31 cellular contexts compared by ENCODE assay signal in the genomic region with DNA sequence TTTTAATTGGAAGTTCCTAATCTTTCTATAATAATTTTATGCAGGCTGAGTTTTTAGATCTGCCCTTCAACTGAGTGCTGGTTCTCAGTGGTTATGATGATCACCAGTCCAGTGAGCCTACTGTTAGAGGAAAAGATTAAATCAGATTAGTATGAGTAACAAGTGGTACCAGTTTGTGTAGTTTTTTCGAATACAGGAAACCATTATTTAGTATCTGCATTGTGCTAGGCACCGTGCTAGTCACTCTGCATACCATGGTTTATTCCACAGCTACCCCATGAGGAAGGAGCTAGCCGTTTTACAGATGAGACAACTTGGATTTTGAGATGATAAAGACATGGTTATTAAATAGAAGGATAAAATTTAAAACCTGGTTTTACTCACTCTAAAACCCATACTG. TPM values are rescaled to one million over a fixed set of nuclear protein-coding genes. Genes with fewer than 3 reads are reported as not detected.
DNase-seq lines count a peak whose midpoint lies in the region; ATAC-seq lines count a peak whose summit lies in the region.
"Had no signal": no experiment of that assay in that cellular context is flagged by ENCODE, and none has a peak within 500 bp of the region (broad histone marks: within the 10 kb centered on the region; RNA-seq: fewer than 3 reads in every experiment).

No MANE protein-coding gene starts in this region.

- H3K4me1 Mint-ChIP-seq in activated CD8-positive, alpha-beta memory T cell treated with anti-CD3 and anti-CD28 coated beads, Interleukin-2, amount 10 ng/mL, durations not matched to agents 7 days and 5 days, result peaks cover 46% of the 10 kb centered on the region
- peaks cover 28% of the 10 kb centered on the region for H3K4me1 Mint-ChIP-seq in T-helper 17 cell

- no peaks in the 10 kb centered on the region for H3K9me3 Mint-ChIP-seq in activated CD8-positive, alpha-beta memory T cell treated with anti-CD3 and anti-CD28 coated beads, Interleukin-2, amount 10 ng/mL, durations not matched to agents 7 days and 5 days (ENCODE audit: low read depth)
- H3K9me3 Mint-ChIP-seq: CD4-positive, alpha-beta memory T cell; CD4-positive, alpha-beta T cell; CD4-positive, CD25-positive, alpha-beta regulatory T cell; CD8-positive, alpha-beta memory T cell; CD8-positive, alpha-beta T cell had no signal

- peaks cover 39% of the 10 kb centered on the region for H3K36me3 Mint-ChIP-seq in activated CD8-positive, alpha-beta memory T cell treated with anti-CD3 and anti-CD28 coated beads, Interleukin-2, amount 10 ng/mL, durations not matched to agents 7 days and 5 days
- H3K36me3 Mint-ChIP-seq in T-helper 17 cell (ENCODE audit: low read depth), result peaks cover 5% of the 10 kb centered on the region

- ATAC-seq in activated CD8-positive, alpha-beta memory T cell treated with anti-CD3 and anti-CD28 coated beads, Interleukin-2, amount 10 ng/mL, durations not matched to agents 7 days and 5 days, result peak; percentile 30
- ATAC-seq in T-helper 17 cell (no peak), esophagus mucosa (peak; percentile 80)
- ATAC-seq: A549; CD8-positive, alpha-beta T cell had no signal

- CTCF ChIA-PET in activated CD8-positive, alpha-beta memory T cell treated with anti-CD3 and anti-CD28 coated beads, Interleukin-2, amount 10 ng/mL, durations not matched to agents 7 days and 5 days (lab: Charles Lee), result interaction anchor here (4.3 kb wide), 1 partner anchor 10 kb away, joined by 18 read pairs; no protein-coding TSS in a partner anchor

- DNase-seq in activated CD8-positive, alpha-beta memory T cell treated with anti-CD3 and anti-CD28 coated beads, Interleukin-2, amount 10 ng/mL, durations not matched to agents 7 days and 5 days, result no peak
- no peak for DNase-seq in activated CD8-positive, alpha-beta memory T cell treated with anti-CD3 and anti-CD28 coated beads, Interleukin-2, amount 50 U/mL, for 48 hours
- DNase-seq in T-helper 17 cell (no peak), cerebellum (ENCODE audit: low spot score) (no peak), amygdala (lab: John Stamatoyannopoulos, UW) (no peak)
- DNase-seq: 8988T; ACHN; BE2C; C1 segment of cervical spinal cord; Caco-2; Calu3; CD4-positive, alpha-beta memory T cell; CD4-positive, alpha-beta T cell; CD4-positive, CD25-positive, alpha-beta regulatory T cell; CD8-positive, alpha-beta memory T cell; CD8-positive, alpha-beta T cell; COR-L47; DMS 273 treated with DMSO at 0.1 percent for 48 hours; DMS153; DMS53; DMS79; DMS79 treated with DMSO at 0.1 percent for 48 hours; DND-41; EL had no signal

- H3K4me3 Mint-ChIP-seq in activated CD8-positive, alpha-beta memory T cell treated with anti-CD3 and anti-CD28 coated beads, Interleukin-2, amount 10 ng/mL, durations not matched to agents 7 days and 5 days, result no peak overlapping the region
- no peak overlapping the region for H3K4me3 Mint-ChIP-seq in T-helper 17 cell
- H3K4me3 Mint-ChIP-seq: B cell; CD14-positive monocyte; CD4-positive, alpha-beta memory T cell; CD4-positive, alpha-beta T cell; CD4-positive, CD25-positive, alpha-beta regulatory T cell; CD8-positive, alpha-beta memory T cell; CD8-positive, alpha-beta T cell had no signal

- no peaks in the 10 kb centered on the region for H3K27me3 Mint-ChIP-seq in activated CD8-positive, alpha-beta memory T cell treated with anti-CD3 and anti-CD28 coated beads, Interleukin-2, amount 10 ng/mL, durations not matched to agents 7 days and 5 days
- H3K27me3 Mint-ChIP-seq in T-helper 17 cell, result no peaks in the 10 kb centered on the region
- H3K27me3 Mint-ChIP-seq: B cell; CD4-positive, alpha-beta memory T cell; CD4-positive, alpha-beta T cell; CD4-positive, CD25-positive, alpha-beta regulatory T cell; CD8-positive, alpha-beta memory T cell had no signal

- H3K9me3 ChIP-seq in T-helper 17 cell (ENCODE audit: control insufficient read depth, low read length, poor library complexity, severe bottlenecking), result no peaks in the 10 kb centered on the region
- H3K9me3 ChIP-seq: A549; BE2C; BLaER1; BLaER1 treated with 17β-estradiol and CSF1 and Interleukin-3, amounts not matched to agents 10 nM and 100 nM; Caco-2 had no signal

- no peak overlapping the region for H3K27ac Mint-ChIP-seq in activated CD8-positive, alpha-beta memory T cell treated with anti-CD3 and anti-CD28 coated beads, Interleukin-2, amount 10 ng/mL, durations not matched to agents 7 days and 5 days
- H3K27ac Mint-ChIP-seq in T-helper 17 cell, result peak overlapping the region; percentile 76
- H3K27ac Mint-ChIP-seq: B cell; CD4-positive, alpha-beta T cell; CD4-positive, CD25-positive, alpha-beta regulatory T cell; CD8-positive, alpha-beta memory T cell; CD8-positive, alpha-beta T cell had no signal

RNA-seq across cellular contexts. Expression of a gene that starts 6.1 kb away (rescaled TPM):
- total RNA-seq in activated CD8-positive, alpha-beta memory T cell treated with anti-CD3 and anti-CD28 coated beads, Interleukin-2, amount 10 ng/mL, durations not matched to agents 7 days and 5 days, result 100 to 1,000 TPM in 1 of 2 experiments, 10 to 100 TPM in 1; 89.1 to 128 TPM
- 10 to 100 TPM; 42.8 to 43.5 TPM for total RNA-seq in T-helper 17 cell
- 84.0 TPM for total RNA-seq in esophagus mucosa
- 80.6 TPM for total RNA-seq in cerebellum

RNA-seq across cellular contexts. Expression of a gene that starts 25.5 kb away (rescaled TPM):
- total RNA-seq in activated CD8-positive, alpha-beta memory T cell treated with anti-CD3 and anti-CD28 coated beads, Interleukin-2, amount 10 ng/mL, durations not matched to agents 7 days and 5 days, result under 1 TPM in 1 of 2 experiments, not detected in 1; 0.18 TPM
- total RNA-seq in T-helper 17 cell (not detected), esophagus mucosa (0.08 TPM), cerebellum (16.1 TPM)
- total RNA-seq: A673; B cell; CD4-positive, alpha-beta memory T cell; CD4-positive, alpha-beta T cell; CD4-positive, CD25-positive, alpha-beta regulatory T cell; CD8-positive, alpha-beta T cell had no signal

Comparison
In these comparisons a context has a peak if more than half of its experiments do, and no peak if none do; other contexts are left out.
1. RNA of a gene that starts 25.5 kb away (total RNA-seq): 16.1 TPM in cerebellum (single experiment); 0.18 TPM in activated CD8-positive, alpha-beta memory T cell treated with anti-CD3 and anti-CD28 coated beads, Interleukin-2, amount 10 ng/mL, durations not matched to agents 7 days and 5 days, 0.08 TPM in esophagus mucosa (single experiment) and not detected in T-helper 17 cell; every median in the first group is over 10 times any median in the second.